ENCODE assay signal across 8 cellular contexts in the genomic region with DNA sequence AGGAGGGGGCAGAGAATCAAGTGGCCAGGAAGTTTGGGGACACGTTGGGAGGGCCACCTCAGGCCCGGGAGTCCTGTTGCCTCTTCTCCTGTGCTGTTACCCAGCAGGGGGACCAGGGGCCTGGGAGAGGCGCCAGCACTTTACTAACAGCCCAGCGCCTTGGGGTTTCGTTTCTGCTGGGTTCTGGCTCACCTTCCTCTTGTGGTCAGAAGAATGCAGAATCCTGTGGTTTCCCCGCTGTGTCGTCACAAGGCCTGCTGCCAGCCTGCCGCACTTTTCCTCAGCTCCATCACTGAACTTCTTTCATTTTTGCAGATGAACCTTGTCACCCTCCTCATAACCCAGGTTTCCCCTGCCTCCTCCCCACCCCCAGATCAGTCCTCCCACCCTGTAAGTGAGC.
DNase-seq lines count a peak whose midpoint lies in the region; ATAC-seq and TF ChIP-seq lines count a peak whose summit lies in the region.

No MANE protein-coding gene starts in this region.

- no peaks in the 10 kb centered on the region for H3K36me3 ChIP-seq in OCI-LY7 (ENCODE audit: insufficient read depth, low read length)
- H3K36me3 ChIP-seq in cardiac muscle cell: no peaks in the 10 kb centered on the region
- no peaks in the 10 kb centered on the region for H3K36me3 ChIP-seq in WERI-Rb-1

- H3K4me3 Mint-ChIP-seq in activated T-helper 1 cell treated with anti-CD3 and anti-CD28 coated beads, Interleukin-12 subunit alpha, Interleukin-12 subunit beta, Interleukin-2, Interleukin-4 antibody, amounts not matched to agents 30 ng/mL and 10 ng/mL and 1 ng/mL, durations not matched to agents 14 hours and 24 hours and 36 hours: peak overlapping the region; percentile 50

- H3K9me3 ChIP-seq in OCI-LY7 (ENCODE audit: low read length) (no peaks in the 10 kb centered on the region), cardiac muscle cell (ENCODE audit: low read depth) (no peaks in the 10 kb centered on the region), WERI-Rb-1 (ENCODE audit: severe bottlenecking) (peaks cover 7% of the 10 kb centered on the region)

- no TSS peak for BruUV-seq in OCI-LY7 (replicated peaks; lab: Mats Ljungman, UMichigan)

- peak overlapping the region; percentile 41 for H3K4me2 ChIP-seq in OCI-LY7 (ENCODE audit: low read length)

- H3K4me1 ChIP-seq in OCI-LY7 (ENCODE audit: insufficient read depth, low read length, poor library complexity, severe bottlenecking) (peaks cover 29% of the 10 kb centered on the region), cardiac muscle cell (ENCODE audit: low read depth) (peaks cover 6% of the 10 kb centered on the region)

- H3K79me2 ChIP-seq in OCI-LY7 (ENCODE audit: insufficient read depth, low read depth, low read length): no peaks in the 10 kb centered on the region

- DNase-seq in GM13976 (ENCODE audit: low spot score): peak; percentile 68
- DNase-seq in OCI-LY7 (ENCODE audit: low spot score): peak; percentile 37
- peak; percentile 77 for DNase-seq in activated T-helper 1 cell treated with anti-CD3 and anti-CD28 coated beads, Interleukin-12 subunit alpha, Interleukin-12 subunit beta, Interleukin-2, Interleukin-4 antibody, amounts not matched to agents 30 ng/mL and 10 ng/mL and 1 ng/mL, durations not matched to agents 14 hours and 24 hours and 36 hours (ENCODE audit: low spot score)
- DNase-seq in cardiac muscle cell (ENCODE audit: low read depth in 1 of 2, low spot score in 1 of 2): peak in 1 of 2 donors; percentile 96
- DNase-seq in stimulated activated CD4-positive, alpha-beta T cell treated with anti-CD3 and anti-CD28 coated beads, Interleukin-15, amount 100 ng/mL, for 48 hours (ENCODE audit: low read depth in 2 of 2): peak; percentile 56 to 61
- DNase-seq in WERI-Rb-1: no peak
- DNase-seq in OCI-M2 (lab: John Stamatoyannopoulos, UW; ENCODE audit: unreplicated experiment): no peak

- peak overlapping the region; percentile 81 for H2AFZ ChIP-seq in OCI-LY7 (ENCODE audit: low read length)

- H3K36me3 Mint-ChIP-seq in activated T-helper 1 cell treated with anti-CD3 and anti-CD28 coated beads, Interleukin-12 subunit alpha, Interleukin-12 subunit beta, Interleukin-2, Interleukin-4 antibody, amounts not matched to agents 30 ng/mL and 10 ng/mL and 1 ng/mL, durations not matched to agents 14 hours and 24 hours and 36 hours (ENCODE audit: low read depth): peaks cover 3% of the 10 kb centered on the region

- TF ChIP-seq CTCF in GM13976 (IDR thresholded peaks at IDR 0.05; ENCODE audit: borderline replicate concordance, control extremely low read depth, extremely low read depth, insufficient read depth, missing control alignments): no peak
- no peak for TF ChIP-seq CTCF in OCI-LY7 (conservative IDR thresholded peaks at IDR 0.05; ENCODE audit: low read length)
- peak; percentile 30 for TF ChIP-seq CTCF in cardiac muscle cell (IDR thresholded peaks at IDR 0.05; ENCODE audit: low read depth, low read length)
- no peak for TF ChIP-seq CTCF in WERI-Rb-1 (IDR thresholded peaks at IDR 0.05; ENCODE audit: low read depth, low read length)

- no peak overlapping the region for H3K4me3 ChIP-seq in OCI-LY7 (ENCODE audit: low read depth, low read length, poor library complexity, severe bottlenecking)
- no peak overlapping the region for H3K4me3 ChIP-seq in cardiac muscle cell
- H3K4me3 ChIP-seq in WERI-Rb-1 (ENCODE audit: low read depth, low read length): no peak overlapping the region

- peak overlapping the region; percentile 77 for H3K27ac Mint-ChIP-seq in activated T-helper 1 cell treated with anti-CD3 and anti-CD28 coated beads, Interleukin-12 subunit alpha, Interleukin-12 subunit beta, Interleukin-2, Interleukin-4 antibody, amounts not matched to agents 30 ng/mL and 10 ng/mL and 1 ng/mL, durations not matched to agents 14 hours and 24 hours and 36 hours

- CTCF ChIA-PET in OCI-LY7 (lab: Charles Lee; ENCODE audit: unreplicated experiment): interaction anchor here (1.1 kb wide), 1 partner anchor 292 kb away, joined by 3 read pairs; no protein-coding TSS in a partner anchor

- no peaks in the 10 kb centered on the region for H4K20me1 ChIP-seq in OCI-LY7 (ENCODE audit: insufficient read depth, low read length)

- H3K9me3 Mint-ChIP-seq in activated T-helper 1 cell treated with anti-CD3 and anti-CD28 coated beads, Interleukin-12 subunit alpha, Interleukin-12 subunit beta, Interleukin-2, Interleukin-4 antibody, amounts not matched to agents 30 ng/mL and 10 ng/mL and 1 ng/mL, durations not matched to agents 14 hours and 24 hours and 36 hours: peaks cover 3% of the 10 kb centered on the region

- H3K9me2 ChIP-seq in OCI-LY7 (ENCODE audit: insufficient read depth, low read length): no peaks in the 10 kb centered on the region

- in situ Hi-C loops in GM13976 (cut with MboI; ENCODE audit: low sequenced_read_pairs, unreplicated experiment): loop anchor here (10.0 kb wide), 1 partner anchor 160 kb away; no protein-coding TSS in a partner anchor

- no peaks in the 10 kb centered on the region for H3K27me3 Mint-ChIP-seq in activated T-helper 1 cell treated with anti-CD3 and anti-CD28 coated beads, Interleukin-12 subunit alpha, Interleukin-12 subunit beta, Interleukin-2, Interleukin-4 antibody, amounts not matched to agents 30 ng/mL and 10 ng/mL and 1 ng/mL, durations not matched to agents 14 hours and 24 hours and 36 hours (ENCODE audit: insufficient read depth)

- POLR2A ChIA-PET in OCI-LY7 (lab: Charles Lee): interaction anchor here (0.6 kb wide), 1 partner anchor 1111 kb away, joined by 3 read pairs; no protein-coding TSS in a partner anchor

- peak; percentile 76 for ATAC-seq in HG02642 (IDR thresholded peaks at IDR 0.05; ENCODE audit: poor library complexity, unreplicated experiment)

- intact Hi-C loops in OCI-LY7 (cut with micrococcal nuclease; ENCODE audit: unreplicated experiment): loop anchor here (5.0 kb wide), 2 partner anchors 67 to 328 kb away; a partner anchor contains a TSS
- intact Hi-C loops in activated T-helper 1 cell treated with anti-CD3 and anti-CD28 coated beads, Interleukin-12 subunit alpha, Interleukin-12 subunit beta, Interleukin-2, Interleukin-4 antibody, amounts not matched to agents 30 ng/mL and 10 ng/mL and 1 ng/mL, durations not matched to agents 14 hours and 24 hours and 36 hours (cut with micrococcal nuclease): loop anchor here (5.0 to 10.0 kb wide), 3 partner anchors 33 to 1630 kb away; a partner anchor contains a TSS

- H3K27ac ChIP-seq in OCI-LY7 (ENCODE audit: low read depth, low read length, poor library complexity, severe bottlenecking) (no peak overlapping the region), cardiac muscle cell (no peak overlapping the region), WERI-Rb-1 (no peak overlapping the region)

- peaks cover 49% of the 10 kb centered on the region for H3K4me1 Mint-ChIP-seq in activated T-helper 1 cell treated with anti-CD3 and anti-CD28 coated beads, Interleukin-12 subunit alpha, Interleukin-12 subunit beta, Interleukin-2, Interleukin-4 antibody, amounts not matched to agents 30 ng/mL and 10 ng/mL and 1 ng/mL, durations not matched to agents 14 hours and 24 hours and 36 hours (ENCODE audit: low read depth)

- H3K27me3 ChIP-seq in cardiac muscle cell (peaks cover 4% of the 10 kb centered on the region), WERI-Rb-1 (ENCODE audit: insufficient read depth, low read depth, severe bottlenecking) (no peaks in the 10 kb centered on the region)

Comparison
In these comparisons a context has a peak if more than half of its experiments do, and no peak if none do; other contexts are left out.
1. DNase-seq: peak in GM13976 (single experiment), OCI-LY7 (single experiment), activated T-helper 1 cell treated with anti-CD3 and anti-CD28 coated beads, Interleukin-12 subunit alpha, Interleukin-12 subunit beta, Interleukin-2, Interleukin-4 antibody, amounts not matched to agents 30 ng/mL and 10 ng/mL and 1 ng/mL, durations not matched to agents 14 hours and 24 hours and 36 hours (single experiment) and stimulated activated CD4-positive, alpha-beta T cell treated with anti-CD3 and anti-CD28 coated beads, Interleukin-15, amount 100 ng/mL, for 48 hours (2 of 2); none in WERI-Rb-1 (single experiment) and OCI-M2 (single experiment).